ENCODE assay signal across 16 cellular contexts in the genomic region with DNA sequence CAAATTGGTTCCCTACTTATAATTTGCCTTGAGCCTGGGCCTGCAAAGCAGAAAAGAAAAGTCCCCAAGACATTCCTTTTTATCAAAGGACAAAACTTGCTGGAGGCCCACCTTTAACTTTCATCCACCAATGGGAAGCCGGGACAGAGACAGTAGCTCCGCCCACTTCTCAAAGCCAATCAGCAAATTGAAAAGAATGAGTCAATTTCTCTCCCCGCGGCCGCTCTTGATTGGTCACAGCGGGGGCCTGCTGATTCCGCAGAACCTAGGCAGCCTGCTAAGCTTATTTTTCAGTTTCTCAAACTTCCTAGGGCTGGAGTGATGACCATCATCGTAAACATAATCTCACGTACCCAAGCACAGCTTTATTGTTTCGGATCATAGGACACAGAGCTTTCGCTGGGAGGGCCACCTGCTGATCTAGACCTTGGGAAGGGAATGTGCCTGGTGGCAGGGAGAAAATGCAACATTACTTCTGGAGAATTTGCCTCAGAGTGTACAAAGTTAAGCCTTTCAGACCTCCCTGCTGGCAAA. TPM values are rescaled to one million over a fixed set of nuclear protein-coding genes. Genes with fewer than 3 reads are reported as not detected.
A peak's percentile ranks its signal among the peaks of the same experiment; 100 is the strongest.
DNase-seq lines count a peak whose midpoint lies in the region; TF ChIP-seq lines count a peak whose summit lies in the region.
"Had no signal": no experiment of that assay in that cellular context is flagged by ENCODE, and none has a peak within 500 bp of the region (broad histone marks: within the 10 kb centered on the region; RNA-seq: fewer than 3 reads in every experiment).

A gene with protein sequence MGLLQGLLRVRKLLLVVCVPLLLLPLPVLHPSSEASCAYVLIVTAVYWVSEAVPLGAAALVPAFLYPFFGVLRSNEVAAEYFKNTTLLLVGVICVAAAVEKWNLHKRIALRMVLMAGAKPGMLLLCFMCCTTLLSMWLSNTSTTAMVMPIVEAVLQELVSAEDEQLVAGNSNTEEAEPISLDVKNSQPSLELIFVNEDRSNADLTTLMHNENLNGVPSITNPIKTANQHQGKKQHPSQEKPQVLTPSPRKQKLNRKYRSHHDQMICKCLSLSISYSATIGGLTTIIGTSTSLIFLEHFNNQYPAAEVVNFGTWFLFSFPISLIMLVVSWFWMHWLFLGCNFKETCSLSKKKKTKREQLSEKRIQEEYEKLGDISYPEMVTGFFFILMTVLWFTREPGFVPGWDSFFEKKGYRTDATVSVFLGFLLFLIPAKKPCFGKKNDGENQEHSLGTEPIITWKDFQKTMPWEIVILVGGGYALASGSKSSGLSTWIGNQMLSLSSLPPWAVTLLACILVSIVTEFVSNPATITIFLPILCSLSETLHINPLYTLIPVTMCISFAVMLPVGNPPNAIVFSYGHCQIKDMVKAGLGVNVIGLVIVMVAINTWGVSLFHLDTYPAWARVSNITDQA (minus strand): TSS at position 51 of the 534 bp plus-strand sequence. CDS start 690 bp downstream, outside the sequence.

- WGBS in testis, 2 donors = 29 to 47% methylated on average over 11 of the region's 11 CpGs

- H3K4me3 ChIP-seq in iPS-18a (ENCODE audit: low read length) (peak within 1 kb of the TSS; percentile 55), testis (peak within 1 kb of the TSS; percentile 7 to 27)
- H3K4me3 ChIP-seq: coronary artery had no signal

- no peak for TF ChIP-seq CTCF in testis (IDR thresholded peaks at IDR 0.05)

- CTCF ChIA-PET in HEK293T (lab: Yijun Ruan, JAX) = interaction anchor here (0.6 to 1.9 kb wide), 5 partner anchors 11 to 24 kb away, joined by 3 to 12 read pairs (median 5); no protein-coding TSS in a partner anchor

- H3K27me3 ChIP-seq in iPS-18a (ENCODE audit: control insufficient read depth, insufficient read depth, low read length) (no peaks in the 10 kb centered on the region), testis (no peaks in the 10 kb centered on the region)

- H3K27ac ChIP-seq in iPS-18a (ENCODE audit: low read length) (no peak within 1 kb of the TSS), testis (peak within 1 kb of the TSS in 1 of 2 donors; percentile 20)
- H3K27ac ChIP-seq: coronary artery had no signal

- H3K9ac ChIP-seq in iPS-18a (ENCODE audit: low read length) = peak within 1 kb of the TSS; percentile 46

- POLR2A ChIA-PET in HEK293T (lab: Yijun Ruan, JAX) = interaction anchor here (0.6 to 1.7 kb wide), 11 partner anchors 9 to 254 kb away, joined by 3 to 17 read pairs (median 6); partner anchors contain the start of gene STMP1

- DNase-seq in HEK293T (ENCODE audit: extremely low spot score) (peak; percentile 96), astrocyte of the hippocampus (ENCODE audit: low read depth, low spot score) (peak; percentile 32), testis (peak; percentile 84), NCI-H748 treated with DMSO at 0.1 percent for 48 hours (lab: John Stamatoyannopoulos, UW) (no peak), HUDEP-2 (lab: John Stamatoyannopoulos, UW; ENCODE audit: unreplicated experiment in 76 of 76) (no peak), cardiac septum (ENCODE audit: low spot score) (no peak)
- DNase-seq: activated CD8-positive, alpha-beta T cell treated with anti-CD3 and anti-CD28 coated beads, Interleukin-2, amount 10 ng/mL, durations not matched to agents 7 days and 5 days; activated naive CD4-positive, alpha-beta T cell treated with anti-CD3 and anti-CD28 coated beads, Interleukin-2, amount 10 ng/mL, durations not matched to agents 7 days and 5 days; activated T-cell treated with anti-CD3 and anti-CD28 coated beads, Interleukin-2, amount 50 U/mL, for 4 hours; anterior cingulate cortex; COR-L47; hippocampal formation; NCI-H1694; occipital lobe had no signal

- H3K36me3 ChIP-seq in iPS-18a (ENCODE audit: control insufficient read depth, low read depth, low read length) (no peaks in the 10 kb centered on the region), testis (ENCODE audit: low read depth, missing control alignments) (no peaks in the 10 kb centered on the region)

- H3K9me3 ChIP-seq in iPS-18a (ENCODE audit: control insufficient read depth, low read depth, low read length) = no peaks in the 10 kb centered on the region
- no peaks in the 10 kb centered on the region for H3K9me3 ChIP-seq in testis

- TF ChIP-seq POLR2A in testis (IDR thresholded peaks at IDR 0.05) = no peak

- intact Hi-C loops in testis (cut with DNase I; ENCODE audit: low total_unique reads) (no loop called here), cardiac septum (cut with DNase I) (no loop called here)

- H3K4me1 ChIP-seq in iPS-18a (ENCODE audit: control insufficient read depth, low read depth, low read length) (peaks cover 13% of the 10 kb centered on the region), testis (peaks cover 10% of the 10 kb centered on the region)

TF ChIP-seq in HEK293T, 16 proteins besides CTCF, POLR2A, EP300 and RAD21:
- TF ChIP-seq TARDBP (IDR thresholded peaks at IDR 0.05) (no peak), ELF4 (IDR thresholded peaks at IDR 0.05) (no peak), HDGF (IDR thresholded peaks at IDR 0.05; ENCODE audit: borderline replicate concordance) (no peak), CTBP1 (IDR thresholded peaks at IDR 0.05; ENCODE audit: borderline replicate concordance) (no peak), LEF1 (IDR thresholded peaks at IDR 0.05; ENCODE audit: borderline replicate concordance) (no peak), FOXM1 (IDR thresholded peaks at IDR 0.05; ENCODE audit: borderline replicate concordance) (no peak), FOXK2 (IDR thresholded peaks at IDR 0.05) (no peak), BHLHE40 (IDR thresholded peaks at IDR 0.05; ENCODE audit: borderline replicate concordance) (no peak), FOXA1 (IDR thresholded peaks at IDR 0.05) (no peak), NFRKB (IDR thresholded peaks at IDR 0.05) (no peak), SP1 (IDR thresholded peaks at IDR 0.05) (no peak), ARNT (IDR thresholded peaks at IDR 0.05) (no peak), L3MBTL2 (conservative IDR thresholded peaks at IDR 0.05) (no peak; the same call in 1 of the 2 replicates), SUZ12 (IDR thresholded peaks at IDR 0.05) (no peak), ZNF384 (IDR thresholded peaks at IDR 0.05) (no peak)
- TF ChIP-seq, protein P1, sequence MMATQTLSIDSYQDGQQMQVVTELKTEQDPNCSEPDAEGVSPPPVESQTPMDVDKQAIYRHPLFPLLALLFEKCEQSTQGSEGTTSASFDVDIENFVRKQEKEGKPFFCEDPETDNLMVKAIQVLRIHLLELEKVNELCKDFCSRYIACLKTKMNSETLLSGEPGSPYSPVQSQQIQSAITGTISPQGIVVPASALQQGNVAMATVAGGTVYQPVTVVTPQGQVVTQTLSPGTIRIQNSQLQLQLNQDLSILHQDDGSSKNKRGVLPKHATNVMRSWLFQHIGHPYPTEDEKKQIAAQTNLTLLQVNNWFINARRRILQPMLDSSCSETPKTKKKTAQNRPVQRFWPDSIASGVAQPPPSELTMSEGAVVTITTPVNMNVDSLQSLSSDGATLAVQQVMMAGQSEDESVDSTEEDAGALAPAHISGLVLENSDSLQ (IDR thresholded peaks at IDR 0.05) = no peak
TF ChIP-seq in HEK293T: peak in this region for 0.

RNA-seq across cellular contexts. Expression of the gene that starts here (rescaled TPM):
- 10 to 100 TPM; 19.0 to 33.0 TPM for total RNA-seq in testis
- 34.6 TPM for polyA plus RNA-seq in testis (ENCODE audit: insufficient read depth, low read depth, low replicate concordance)
- 1.0 TPM for total RNA-seq in cardiac septum
- total RNA-seq: activated CD8-positive, alpha-beta T cell treated with anti-CD3 and anti-CD28 coated beads, Interleukin-2, amount 10 ng/mL, durations not matched to agents 7 days and 5 days; activated T-cell treated with anti-CD3 and anti-CD28 coated beads, Interleukin-2, amount 50 U/mL, for 4 hours had no signal

Comparison
In these comparisons a context has a peak if more than half of its experiments do, and no peak if none do; other contexts are left out.
1. DNase-seq: peak in HEK293T (single experiment), astrocyte of the hippocampus (single experiment) and testis (single experiment); none in NCI-H748 treated with DMSO at 0.1 percent for 48 hours (single experiment), HUDEP-2 (0 of 76) and cardiac septum (single experiment).